In the genomic region with DNA sequence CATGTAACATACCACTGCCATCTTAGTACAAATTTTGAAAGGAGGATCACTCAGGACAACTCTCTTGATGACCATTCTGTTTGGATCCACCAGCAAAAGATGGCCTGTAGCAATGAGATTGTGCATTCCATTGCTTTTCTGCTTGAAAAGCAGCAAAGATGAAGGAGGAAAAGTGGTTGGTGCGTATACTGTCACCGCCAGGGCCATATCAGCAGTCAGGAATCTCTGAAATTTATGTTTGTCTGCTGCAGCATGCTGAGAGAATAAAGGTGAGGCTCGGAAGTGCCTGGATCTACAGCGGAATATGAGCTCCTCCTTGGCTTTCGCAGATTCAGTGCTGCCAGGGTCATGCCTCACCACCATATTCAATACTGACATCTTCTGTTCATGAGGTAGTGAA, we compare ENCODE assay signal across 17 cellular contexts.
A peak's percentile ranks its signal among the peaks of the same experiment; 100 is the strongest.
DNase-seq lines count a peak whose midpoint lies in the region; ATAC-seq and TF ChIP-seq lines count a peak whose summit lies in the region.
"Had no signal": no experiment of that assay in that cellular context is flagged by ENCODE, and none has a peak within 500 bp of the region (broad histone marks: within the 10 kb centered on the region; RNA-seq: fewer than 3 reads in every experiment).

No MANE protein-coding gene starts in this region.

- H3K4me2 ChIP-seq in hepatocyte, result no peak overlapping the region
- H3K4me2 ChIP-seq: A549 had no signal

- ATAC-seq in upper lobe of left lung (ENCODE audit: low FRiP score in 2 of 2), result no peak
- ATAC-seq: A549; CD8-positive, alpha-beta T cell; HCT116; HepG2 had no signal

- H3K4me1 ChIP-seq in Peyer's patch (no peaks in the 10 kb centered on the region), hepatocyte (ENCODE audit: insufficient read depth) (peaks cover 6% of the 10 kb centered on the region), upper lobe of left lung (peaks cover 0 to 9% (median 4%) of the 10 kb centered on the region in 4 donors)
- no peaks in the 10 kb centered on the region for H3K4me1 ChIP-seq in effector memory CD4-positive, alpha-beta T cell (ENCODE audit: control insufficient read depth, insufficient read depth, low read length, poor library complexity, severe bottlenecking)
- H3K4me1 ChIP-seq: A549 had no signal

- no peaks in the 10 kb centered on the region for H3K27me3 ChIP-seq in Peyer's patch
- no peaks in the 10 kb centered on the region for H3K27me3 ChIP-seq in hepatocyte
- no peaks in the 10 kb centered on the region for H3K27me3 ChIP-seq in upper lobe of left lung
- no peaks in the 10 kb centered on the region for H3K27me3 ChIP-seq in effector memory CD4-positive, alpha-beta T cell (replicated peaks; ENCODE audit: control insufficient read depth, insufficient read depth, low read length, poor library complexity, severe bottlenecking)

- H3K4me3 ChIP-seq in Peyer's patch (no peak overlapping the region), hepatocyte (no peak overlapping the region), upper lobe of left lung (no peak overlapping the region)
- no peak overlapping the region for H3K4me3 ChIP-seq in effector memory CD4-positive, alpha-beta T cell (ENCODE audit: insufficient read depth, low read depth, low read length, poor library complexity, severe bottlenecking)
- H3K4me3 ChIP-seq: A549, GM23248 had no signal

- H3K36me3 ChIP-seq in Peyer's patch, result no peaks in the 10 kb centered on the region
- H3K36me3 ChIP-seq in hepatocyte (replicated peaks; ENCODE audit: insufficient read depth, low read depth), result no peaks in the 10 kb centered on the region
- H3K36me3 ChIP-seq in upper lobe of left lung, result no peaks in the 10 kb centered on the region
- H3K36me3 ChIP-seq in effector memory CD4-positive, alpha-beta T cell (ENCODE audit: control insufficient read depth, insufficient read depth, low read length), result no peaks in the 10 kb centered on the region

- 92% methylated on average over 5 of the region's 5 CpGs for WGBS in hepatocyte (ENCODE audit: low lambda C conversion rate, missing lambda C conversion rate)
- WGBS in upper lobe of left lung, 2 donors, result 96 to 97% methylated on average over 5 of the region's 5 CpGs

- H3K27ac Mint-ChIP-seq in nephron progenitor cell, result peak overlapping the region; percentile 40
- H3K27ac Mint-ChIP-seq: CD14-positive monocyte; CD8-positive, alpha-beta T cell had no signal

- TF ChIP-seq CTCF in Peyer's patch (IDR thresholded peaks at IDR 0.05) (no peak), hepatocyte (IDR thresholded peaks at IDR 0.05; ENCODE audit: poor library complexity) (no peak), nephron progenitor cell (IDR thresholded peaks at IDR 0.05) (no peak), upper lobe of left lung (IDR thresholded peaks at IDR 0.05) (no peak)

- no peaks in the 10 kb centered on the region for H3K9me3 ChIP-seq in Peyer's patch
- H3K9me3 ChIP-seq in hepatocyte (ENCODE audit: low read depth), result no peaks in the 10 kb centered on the region
- no peaks in the 10 kb centered on the region for H3K9me3 ChIP-seq in upper lobe of left lung
- H3K9me3 ChIP-seq in effector memory CD4-positive, alpha-beta T cell (ENCODE audit: control insufficient read depth, low read length), result no peaks in the 10 kb centered on the region
- H3K9me3 ChIP-seq: A549 had no signal

- no peaks in the 10 kb centered on the region for H3K9me2 ChIP-seq in hepatocyte (replicated peaks; ENCODE audit: insufficient read depth)

- no peak overlapping the region for H3K4me3 Mint-ChIP-seq in nephron progenitor cell
- H3K4me3 Mint-ChIP-seq: CD14-positive monocyte; CD8-positive, alpha-beta T cell had no signal

- no peaks in the 10 kb centered on the region for H3K79me2 ChIP-seq in hepatocyte

- no peaks in the 10 kb centered on the region for H4K20me1 ChIP-seq in hepatocyte (ENCODE audit: insufficient read depth, poor library complexity, severe bottlenecking)

- peaks cover 10% of the 10 kb centered on the region for H3K9me3 Mint-ChIP-seq in nephron progenitor cell
- H3K9me3 Mint-ChIP-seq: CD8-positive, alpha-beta T cell had no signal

- TF ChIP-seq POLR2A in Peyer's patch (IDR thresholded peaks at IDR 0.05), result no peak
- no peak for TF ChIP-seq POLR2A in upper lobe of left lung (IDR thresholded peaks at IDR 0.05)

- no peak overlapping the region for H2AFZ ChIP-seq in hepatocyte
- H2AFZ ChIP-seq: GM23248 had no signal

- no peak for TF ChIP-seq EP300 in upper lobe of left lung (IDR thresholded peaks at IDR 0.05)

- H3K36me3 Mint-ChIP-seq in nephron progenitor cell (ENCODE audit: low read depth), result no peaks in the 10 kb centered on the region
- H3K36me3 Mint-ChIP-seq: CD14-positive monocyte; CD8-positive, alpha-beta T cell had no signal

- H3K27ac ChIP-seq in Peyer's patch (peak overlapping the region; percentile 8 to 64 (median 33)), hepatocyte (peak overlapping the region; percentile 77), upper lobe of left lung (peak overlapping the region in 3 of 4 donors; percentile 65 to 74 (median 73))
- H3K27ac ChIP-seq in effector memory CD4-positive, alpha-beta T cell (ENCODE audit: insufficient read depth, low read length, poor library complexity, severe bottlenecking), result no peak overlapping the region
- H3K27ac ChIP-seq: A549, GM23248 had no signal

- DNase-seq in Peyer's patch, result no peak
- DNase-seq in hepatocyte (ENCODE audit: low spot score), result no peak
- no peak for DNase-seq in nephron progenitor cell
- no peak for DNase-seq in upper lobe of left lung
- no peak for DNase-seq in NCI-H2227 treated with DMSO at 0.1 percent for 48 hours (lab: John Stamatoyannopoulos, UW)
- no peak for DNase-seq in NCI-H1092 (lab: John Stamatoyannopoulos, UW)
- DNase-seq in effector memory CD4-positive, alpha-beta T cell, result no peak
- DNase-seq: CD8-positive, alpha-beta T cell; COR-L47; DMS153; DMS79 treated with DMSO at 0.1 percent for 48 hours; GF-D8; GM23248 had no signal

- peaks cover 6% of the 10 kb centered on the region for H3K27me3 Mint-ChIP-seq in nephron progenitor cell (ENCODE audit: low read depth, poor library complexity)

- H3K4me1 Mint-ChIP-seq in nephron progenitor cell, result peaks cover 33% of the 10 kb centered on the region
- H3K4me1 Mint-ChIP-seq: CD14-positive monocyte had no signal
